14 cellular contexts compared by ENCODE assay signal in genomic region chr2:230872151-230872967, GRCh38. TPM values are rescaled to one million over a fixed set of nuclear protein-coding genes. Genes with fewer than 3 reads are reported as not detected.
DNase-seq lines count a peak whose midpoint lies in the region; ATAC-seq and TF ChIP-seq lines count a peak whose summit lies in the region.
"Had no signal": no experiment of that assay in that cellular context is flagged by ENCODE, and none has a peak within 500 bp of the region (broad histone marks: within the 10 kb centered on the region; RNA-seq: fewer than 3 reads in every experiment).

No MANE protein-coding gene starts in this region.

- CTCF ChIA-PET in GM10248 (lab: Yijun Ruan, JAX) = interaction anchor here (1.0 to 2.8 kb wide), 14 partner anchors 10 to 181 kb away, joined by 3 to 13 read pairs (median 4); partner anchors contain the start of gene GPR55

- H3K79me1 ChIP-seq in mesendoderm (ENCODE audit: low read length) = peaks cover 44% of the 10 kb centered on the region

- H2AK5ac ChIP-seq in mesendoderm (ENCODE audit: low read length) = no peak overlapping the region

- H2AFZ ChIP-seq in OCI-LY3 (ENCODE audit: low read depth, low read length) = no peak overlapping the region

- H3K36me3 ChIP-seq in CD4-positive, CD25-positive, alpha-beta regulatory T cell (ENCODE audit: control insufficient read depth, insufficient read depth, low read length) = no peaks in the 10 kb centered on the region
- H3K36me3 ChIP-seq in OCI-LY3 (replicated peaks; ENCODE audit: low read depth, low read length) (peaks cover 56% of the 10 kb centered on the region), mesendoderm (ENCODE audit: control insufficient read depth, insufficient read depth, low read length) (peaks cover 25% of the 10 kb centered on the region)

- peaks cover 22% of the 10 kb centered on the region for H3K4me1 ChIP-seq in CD4-positive, CD25-positive, alpha-beta regulatory T cell (ENCODE audit: control insufficient read depth, insufficient read depth, low read length, poor library complexity, severe bottlenecking)
- H3K4me1 ChIP-seq in OCI-LY3 (ENCODE audit: low read length) = peaks cover 98% of the 10 kb centered on the region
- peaks cover 30% of the 10 kb centered on the region for H3K4me1 ChIP-seq in mesendoderm (ENCODE audit: control insufficient read depth, low read depth, low read length)

- no peak overlapping the region for H4K8ac ChIP-seq in mesendoderm (ENCODE audit: low read depth, low read length)

- H3K9me3 Mint-ChIP-seq in CD4-positive, CD25-positive, alpha-beta regulatory T cell = no peaks in the 10 kb centered on the region

- peak overlapping the region in 2 of 4 donors; percentile 1 to 46 for H3K4me3 Mint-ChIP-seq in CD4-positive, CD25-positive, alpha-beta regulatory T cell

- no peak for DNase-seq in CD4-positive, CD25-positive, alpha-beta regulatory T cell
- DNase-seq in mesendoderm (no peak), GM10248 (ENCODE audit: extremely low spot score) (no peak), DMS114 treated with DMSO at 0.1 percent for 48 hours (lab: John Stamatoyannopoulos, UW; ENCODE audit: unreplicated experiment) (no peak)
- DNase-seq: IMR-90 had no signal

- H3K4ac ChIP-seq in mesendoderm (ENCODE audit: low read depth, low read length) = no peak overlapping the region

- peak overlapping the region; percentile 13 for H3K18ac ChIP-seq in mesendoderm (ENCODE audit: low read length)

- H3K79me2 ChIP-seq in OCI-LY3 (ENCODE audit: low read length) = peaks cover 84% of the 10 kb centered on the region
- H3K79me2 ChIP-seq in mesendoderm (ENCODE audit: control insufficient read depth, insufficient read depth, low read length) = peaks cover 72% of the 10 kb centered on the region

- no peak overlapping the region for H4K5ac ChIP-seq in mesendoderm (ENCODE audit: low read length)

- H3K27ac ChIP-seq in CD4-positive, CD25-positive, alpha-beta regulatory T cell (ENCODE audit: insufficient read depth, low read length, poor library complexity, severe bottlenecking) = no peak overlapping the region
- H3K27ac ChIP-seq in OCI-LY3 (ENCODE audit: low read length) = peak overlapping the region; percentile 99
- no peak overlapping the region for H3K27ac ChIP-seq in mesendoderm (ENCODE audit: low read depth, low read length)

- no peak overlapping the region for H2BK120ac ChIP-seq in mesendoderm (ENCODE audit: low read depth, low read length)

- no peak overlapping the region for H2BK5ac ChIP-seq in mesendoderm (ENCODE audit: low read length)

- no peaks in the 10 kb centered on the region for H3K27me3 Mint-ChIP-seq in CD4-positive, CD25-positive, alpha-beta regulatory T cell

- H3K9me3 ChIP-seq in CD4-positive, CD25-positive, alpha-beta regulatory T cell (ENCODE audit: control insufficient read depth in 2 of 2, low read length in 2 of 2) = no peaks in the 10 kb centered on the region
- H3K9me3 ChIP-seq in OCI-LY3 (ENCODE audit: insufficient read depth, low read length) = no peaks in the 10 kb centered on the region
- H3K9me3 ChIP-seq: ascending aorta had no signal

- no peak overlapping the region for H2BK15ac ChIP-seq in mesendoderm (replicated peaks; ENCODE audit: low read depth)

- H3K4me3 ChIP-seq in CD4-positive, CD25-positive, alpha-beta regulatory T cell (ENCODE audit: low read depth, low read length) = no peak overlapping the region
- H3K4me3 ChIP-seq in OCI-LY3 (ENCODE audit: low read length) (peak overlapping the region; percentile 100), mesendoderm (ENCODE audit: low read length) (no peak overlapping the region)
- H3K4me3 ChIP-seq: ascending aorta had no signal

- H3K27ac Mint-ChIP-seq in CD4-positive, CD25-positive, alpha-beta regulatory T cell = peak overlapping the region; percentile 7 to 87 (median 7)

- peak overlapping the region; percentile 96 for H3K4me2 ChIP-seq in OCI-LY3 (ENCODE audit: low read length)
- no peak overlapping the region for H3K4me2 ChIP-seq in mesendoderm (ENCODE audit: low read length)

- no peak overlapping the region for H3K23ac ChIP-seq in mesendoderm (ENCODE audit: low read length)

- peak overlapping the region; percentile 18 for H3K56ac ChIP-seq in mesendoderm (ENCODE audit: low read length)

- no CpG with 5 or more reads among the region's 14 CpGs for WGBS in mesendoderm (ENCODE audit: extremely low coverage, insufficient coverage, low lambda C conversion rate)

- no peaks in the 10 kb centered on the region for H3K27me3 ChIP-seq in CD4-positive, CD25-positive, alpha-beta regulatory T cell (ENCODE audit: control insufficient read depth, insufficient read depth, low read length)
- H3K27me3 ChIP-seq in OCI-LY3 (ENCODE audit: low read depth, low read length) = no peaks in the 10 kb centered on the region
- H3K27me3 ChIP-seq in mesendoderm (ENCODE audit: insufficient read depth, low read length, poor library complexity) = no peaks in the 10 kb centered on the region
- H3K27me3 ChIP-seq: ascending aorta had no signal

- peak overlapping the region; percentile 100 for H3K9ac ChIP-seq in OCI-LY3 (ENCODE audit: low read length)
- no peak overlapping the region for H3K9ac ChIP-seq in mesendoderm (ENCODE audit: low read length)

- POLR2A ChIA-PET in GM10248 (lab: Yijun Ruan, JAX) = no interaction called here

- H3K36me3 Mint-ChIP-seq in CD4-positive, CD25-positive, alpha-beta regulatory T cell = peaks cover 4% of the 10 kb centered on the region

- no peaks in the 10 kb centered on the region for H4K20me1 ChIP-seq in OCI-LY3 (ENCODE audit: insufficient read depth, low read length)

- peaks cover 4 to 50% (median 14%) of the 10 kb centered on the region in 4 donors for H3K4me1 Mint-ChIP-seq in CD4-positive, CD25-positive, alpha-beta regulatory T cell

- TF ChIP-seq CTCF in OCI-LY3 (IDR thresholded peaks at IDR 0.05; ENCODE audit: low read depth, low read length) (no peak), GM10248 (IDR thresholded peaks at IDR 0.05; ENCODE audit: control extremely low read depth, extremely low read depth, low read depth, missing control alignments) (no peak)

- ATAC-seq in CD4-positive, CD25-positive, alpha-beta regulatory T cell (ENCODE audit: low read depth in 2 of 2) = no peak
- ATAC-seq in GM19438 (IDR thresholded peaks at IDR 0.05; ENCODE audit: low read depth, unreplicated experiment) (peak; percentile 0), GM19324 (IDR thresholded peaks at IDR 0.05; ENCODE audit: low FRiP score, unreplicated experiment) (no peak), GM21515 (IDR thresholded peaks at IDR 0.05; ENCODE audit: unreplicated experiment) (no peak)
- ATAC-seq: right cardiac atrium had no signal

RNA-seq across cellular contexts. Expression of gene ITM2C, which starts 7.6 kb away (rescaled TPM):
- 29.3 TPM for total RNA-seq in CD4-positive, CD25-positive, alpha-beta regulatory T cell
- polyA plus RNA-seq in CD4-positive, CD25-positive, alpha-beta regulatory T cell = 10 to 100 TPM; 50.5 to 70.3 (median 55.9) TPM
- 368 TPM for polyA plus RNA-seq in mesendoderm (2013, experiment 1 of 2)
- polyA plus RNA-seq in mesendoderm (2013, experiment 2 of 2) = 373 TPM

RNA-seq across cellular contexts. Expression of gene GPR55, which starts 52.7 kb away (rescaled TPM):
- 24.4 TPM for total RNA-seq in CD4-positive, CD25-positive, alpha-beta regulatory T cell
- 1 to 10 TPM; 1.6 to 7.1 (median 4.0) TPM for polyA plus RNA-seq in CD4-positive, CD25-positive, alpha-beta regulatory T cell
- polyA plus RNA-seq in mesendoderm (2013, experiment 1 of 2) = 0.41 TPM
- polyA plus RNA-seq in mesendoderm (2013, experiment 2 of 2) = 0.41 TPM
- total RNA-seq: ascending aorta, epithelial cell of proximal tubule, IMR-90 had no signal
- polyA plus RNA-seq: BJ, keratinocyte, right cardiac atrium had no signal
